Comparison of ENCODE assay signal across 10 cellular contexts in genomic region chr3:8482960-8483665, GRCh38. TPM values are rescaled to one million over a fixed set of nuclear protein-coding genes. Genes with fewer than 3 reads are reported as not detected.
DNase-seq lines count a peak whose midpoint lies in the region; ATAC-seq, FAIRE-seq and TF ChIP-seq lines count a peak whose summit lies in the region.
"Had no signal": no experiment of that assay in that cellular context is flagged by ENCODE, and none has a peak within 500 bp of the region (broad histone marks: within the 10 kb centered on the region; RNA-seq: fewer than 3 reads in every experiment).

No MANE protein-coding gene starts in this region.

- ATAC-seq in stimulated activated memory B cell treated with anti-CD40 and anti-IgM and Interleukin-4, amounts not matched to agents 10 μg/mL and 1 μg/mL and 100 μg/mL, for 72 hours: peak; percentile 35
- ATAC-seq in GM21619 (IDR thresholded peaks at IDR 0.05; ENCODE audit: unreplicated experiment) (no peak), GM21447 (IDR thresholded peaks at IDR 0.05; ENCODE audit: unreplicated experiment) (no peak)
- ATAC-seq: activated naive CD4-positive, alpha-beta T cell treated with anti-CD3 and anti-CD28 coated beads, Interleukin-2, amount 50 U/mL, for 72 hours had no signal

- no peaks in the 10 kb centered on the region for H3K36me3 ChIP-seq in bronchial epithelial cell (ENCODE audit: control insufficient read depth, insufficient read depth, low read length)

- peaks cover 2% of the 10 kb centered on the region for H3K9me3 Mint-ChIP-seq in stimulated activated memory B cell treated with anti-CD40 and anti-IgM and Interleukin-4, amounts not matched to agents 10 μg/mL and 1 μg/mL and 100 μg/mL, for 72 hours

- TF ChIP-seq CTCF in bronchial epithelial cell (IDR thresholded peaks at IDR 0.05; ENCODE audit: insufficient read depth, low read length, severe bottlenecking): no peak

- DNase-seq in HT1080 (ENCODE audit: low read depth): peak; percentile 96
- peak; percentile 86 for DNase-seq in bronchial epithelial cell (ENCODE audit: low read depth)
- peak; percentile 93 for DNase-seq in kidney glomerular epithelial cell (lab: John Stamatoyannopoulos, UW)
- DNase-seq in NCI-H1930 (lab: John Stamatoyannopoulos, UW): no peak
- DNase-seq in activated CD8-positive, alpha-beta memory T cell treated with anti-CD3 and anti-CD28 coated beads, Interleukin-2, amount 50 U/mL, for 48 hours: no peak
- DNase-seq: NCI-H1694 treated with DMSO at 0.1 percent for 48 hours had no signal

- no peak overlapping the region for H3K4me3 ChIP-seq in bronchial epithelial cell (ENCODE audit: low read depth, low read length)

- H3K4me1 Mint-ChIP-seq in stimulated activated memory B cell treated with anti-CD40 and anti-IgM and Interleukin-4, amounts not matched to agents 10 μg/mL and 1 μg/mL and 100 μg/mL, for 72 hours: no peaks in the 10 kb centered on the region

- H3K36me3 Mint-ChIP-seq in stimulated activated memory B cell treated with anti-CD40 and anti-IgM and Interleukin-4, amounts not matched to agents 10 μg/mL and 1 μg/mL and 100 μg/mL, for 72 hours: no peaks in the 10 kb centered on the region
- H3K36me3 Mint-ChIP-seq: activated naive CD4-positive, alpha-beta T cell treated with anti-CD3 and anti-CD28 coated beads, Interleukin-2, amount 50 U/mL, for 72 hours had no signal

- no peaks in the 10 kb centered on the region for H3K27me3 ChIP-seq in bronchial epithelial cell (ENCODE audit: control insufficient read depth, insufficient read depth, low read length)

- H3K27me3 Mint-ChIP-seq in stimulated activated memory B cell treated with anti-CD40 and anti-IgM and Interleukin-4, amounts not matched to agents 10 μg/mL and 1 μg/mL and 100 μg/mL, for 72 hours: no peaks in the 10 kb centered on the region

- no peak overlapping the region for H3K27ac Mint-ChIP-seq in stimulated activated memory B cell treated with anti-CD40 and anti-IgM and Interleukin-4, amounts not matched to agents 10 μg/mL and 1 μg/mL and 100 μg/mL, for 72 hours
- H3K27ac Mint-ChIP-seq: activated naive CD4-positive, alpha-beta T cell treated with anti-CD3 and anti-CD28 coated beads, Interleukin-2, amount 50 U/mL, for 72 hours had no signal

- no peak for FAIRE-seq in bronchial epithelial cell (lab: Jason Lieb, UNC)

- no peak overlapping the region for H3K4me3 Mint-ChIP-seq in stimulated activated memory B cell treated with anti-CD40 and anti-IgM and Interleukin-4, amounts not matched to agents 10 μg/mL and 1 μg/mL and 100 μg/mL, for 72 hours

RNA-seq across cellular contexts. Expression of gene LMCD1, which starts 18.5 kb away (rescaled TPM):
- total RNA-seq in HT1080 (2014; rRNA removed; shearing (Covaris generic)): 1.3 and 6.8 TPM in 2 replicates
- polyA plus RNA-seq in HT1080 (2015; cell fraction: cytosol; rRNA removed): 8.8 and 11.1 TPM in 2 replicates
- 8.6 and 9.6 TPM in 2 replicates for polyA plus RNA-seq in HT1080 (2015; cell fraction: nucleus; rRNA removed)
- total RNA-seq in bronchial epithelial cell: 1.2 and 2.6 TPM in 2 replicates

Comparison
In these comparisons a context has a peak if more than half of its experiments do, and no peak if none do; other contexts are left out.
1. DNase-seq: peak in HT1080 (single experiment), bronchial epithelial cell (single experiment) and kidney glomerular epithelial cell (single experiment); none in NCI-H1930 (0 of 2) and activated CD8-positive, alpha-beta memory T cell treated with anti-CD3 and anti-CD28 coated beads, Interleukin-2, amount 50 U/mL, for 48 hours (single experiment).